Comparison of ENCODE assay signal across 8 cellular contexts in genomic region chr19:45681391-45682015, GRCh38. TPM values are rescaled to one million over a fixed set of nuclear protein-coding genes. Genes with fewer than 3 reads are reported as not detected.
DNase-seq lines count a peak whose midpoint lies in the region; ATAC-seq and TF ChIP-seq lines count a peak whose summit lies in the region.

No MANE protein-coding gene starts in this region.

- H3K4me3 ChIP-seq in coronary artery, result peak overlapping the region; percentile 63

- peak; percentile 62 for DNase-seq in 8988T
- peak; percentile 76 for DNase-seq in NCI-H460 (ENCODE audit: extremely low read depth, low read depth)
- DNase-seq in activated CD4-positive, alpha-beta T cell treated with anti-CD3 and anti-CD28 coated beads for 4 hours, result peak; percentile 77 to 82
- DNase-seq in coronary artery (ENCODE audit: low spot score), result peak; percentile 92
- peak; percentile 91 for DNase-seq in left lobe of liver (ENCODE audit: low spot score)
- DNase-seq in stimulated activated CD4-positive, alpha-beta T cell treated with anti-CD3 and anti-CD28 coated beads, Interleukin-1b, Interleukin-23, amount 100 ng/mL, for 4 hours (ENCODE audit: low read depth in 2 of 2), result peak; percentile 77 to 81

- H3K27ac ChIP-seq in coronary artery, result peak overlapping the region; percentile 69 to 75

- ATAC-seq in GM18517 (IDR thresholded peaks at IDR 0.05; ENCODE audit: unreplicated experiment) (peak; percentile 59), HG03342 (IDR thresholded peaks at IDR 0.05; ENCODE audit: unreplicated experiment) (peak; percentile 62), left lobe of liver (peak; percentile 98)

- peak; percentile 92 for TF ChIP-seq CTCF in coronary artery (IDR thresholded peaks at IDR 0.05)

RNA-seq across cellular contexts. Expression of gene SNRPD2, which starts 10.2 kb away (rescaled TPM):
- 213 and 246 TPM in 2 replicates for total RNA-seq in NCI-H460 (2014; rRNA removed; shearing (Covaris generic))
- 250 and 396 TPM in 2 replicates for polyA plus RNA-seq in NCI-H460 (2014; cell fraction: nucleus; rRNA removed)
- total RNA-seq in left lobe of liver, result 91.2 TPM

RNA-seq across cellular contexts. Expression of gene QPCTL, which starts 11.0 kb away (rescaled TPM):
- total RNA-seq in NCI-H460 (2014; rRNA removed; shearing (Covaris generic)), result 6.3 and 6.6 TPM in 2 replicates
- polyA plus RNA-seq in NCI-H460 (2014; cell fraction: nucleus; rRNA removed), result 12.5 and 37.3 TPM in 2 replicates
- 7.8 TPM for total RNA-seq in left lobe of liver

RNA-seq across cellular contexts. Expression of gene GIPR, which starts 13.5 kb away (rescaled TPM):
- total RNA-seq in NCI-H460 (2014; rRNA removed; shearing (Covaris generic)), result 0.69 and 1.1 TPM in 2 replicates
- 0.67 and 2.7 TPM in 2 replicates for polyA plus RNA-seq in NCI-H460 (2014; cell fraction: nucleus; rRNA removed)
- 0.18 TPM for total RNA-seq in left lobe of liver

RNA-seq across cellular contexts. Expression of gene EML2, which starts 42.3 kb away (rescaled TPM):
- total RNA-seq in NCI-H460 (2014; rRNA removed; shearing (Covaris generic)), result 19.1 and 21.4 TPM in 2 replicates
- polyA plus RNA-seq in NCI-H460 (2014; cell fraction: nucleus; rRNA removed), result 69.1 and 88.6 TPM in 2 replicates
- total RNA-seq in left lobe of liver, result 17.9 TPM

RNA-seq across cellular contexts. Expression of gene FBXO46, which starts 49.2 kb away (rescaled TPM):
- total RNA-seq in NCI-H460 (2014; rRNA removed; shearing (Covaris generic)), result 9.8 and 11.5 TPM in 2 replicates
- 27.0 and 46.4 TPM in 2 replicates for polyA plus RNA-seq in NCI-H460 (2014; cell fraction: nucleus; rRNA removed)
- total RNA-seq in left lobe of liver, result 8.2 TPM

Comparison
In these comparisons a context has a peak if more than half of its experiments do, and no peak if none do; other contexts are left out.
1. Peak in every context shown above with its lines: DNase-seq, ATAC-seq, H3K4me3 ChIP-seq and H3K27ac ChIP-seq.